Comparison of ENCODE assay signal across 2 cellular contexts in genomic region chr2:236776695-236777251, GRCh38.
TF ChIP-seq lines count a peak whose summit lies in the region.

No MANE protein-coding gene starts in this region.

TF ChIP-seq in HCT116, 20 proteins besides CTCF, POLR2A, EP300 and RAD21 (continued from another document):
- TF ChIP-seq EGR1 (IDR thresholded peaks at IDR 0.05; ENCODE audit: low read depth): no peak
- no peak for TF ChIP-seq SRF (IDR thresholded peaks at IDR 0.05; ENCODE audit: low read depth)
- TF ChIP-seq ZNF274 (IDR thresholded peaks at IDR 0.05; ENCODE audit: low read depth, low read length): no peak
- TF ChIP-seq FOSL1 (IDR thresholded peaks at IDR 0.05; ENCODE audit: low read depth): no peak

TF ChIP-seq in GM23338, 12 proteins besides CTCF, POLR2A, EP300 and RAD21:
- TF ChIP-seq ZNF462 (CRISPR knock-in tag; IDR thresholded peaks at IDR 0.05): no peak
